Comparison of ENCODE assay signal across 1 cellular context in genomic region chr12:4649358-4649661, GRCh38.
TF ChIP-seq lines count a peak whose summit lies in the region.

No MANE protein-coding gene starts in this region.

TF ChIP-seq in GM23338, 12 proteins besides CTCF, POLR2A, EP300 and RAD21 (continued from another document):
- no peak for TF ChIP-seq ZNF462 (CRISPR knock-in tag; IDR thresholded peaks at IDR 0.05)
- TF ChIP-seq STAT1 (IDR thresholded peaks at IDR 0.05; ENCODE audit: unreplicated experiment) = no peak
- no peak for TF ChIP-seq JUNB (IDR thresholded peaks at IDR 0.05; ENCODE audit: unreplicated experiment)
- TF ChIP-seq CREB1 (CRISPR knock-in tag; IDR thresholded peaks at IDR 0.05; ENCODE audit: low read depth) = no peak
- no peak for TF ChIP-seq POLR2AphosphoS5 (IDR thresholded peaks at IDR 0.05; ENCODE audit: low read depth)
- no peak for TF ChIP-seq NANOG (IDR thresholded peaks at IDR 0.05; ENCODE audit: borderline replicate concordance)
- no peak for TF ChIP-seq ZNF331 (CRISPR knock-in tag; IDR thresholded peaks at IDR 0.05; ENCODE audit: low read depth)
